ENCODE assay signal across 9 cellular contexts in the genomic region with DNA sequence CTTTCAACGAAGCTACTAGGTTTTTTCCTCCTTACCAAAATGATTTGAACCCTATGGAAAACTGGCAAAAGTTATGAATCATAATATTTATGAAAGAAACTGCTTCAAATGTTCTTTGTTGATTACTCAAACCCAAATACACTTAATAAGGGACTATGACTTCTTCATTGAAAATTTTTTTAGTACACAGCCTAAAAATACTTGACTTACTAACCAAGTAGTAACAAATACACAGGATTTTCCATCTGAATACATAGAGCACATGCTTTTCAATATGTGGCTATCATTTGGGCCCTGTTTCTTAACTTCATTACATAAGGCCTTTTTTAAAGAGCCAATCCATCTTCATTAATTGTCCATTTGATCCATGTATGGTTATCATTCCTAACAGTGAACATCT.
"Had no signal": no experiment of that assay in that cellular context is flagged by ENCODE, and none has a peak within 500 bp of the region (broad histone marks: within the 10 kb centered on the region; RNA-seq: fewer than 3 reads in every experiment).

No MANE protein-coding gene starts in this region.

- H3K27ac ChIP-seq: KMS-11 had no signal

- H3K27me3 Mint-ChIP-seq: IgD-negative memory B cell had no signal

- ATAC-seq: GM23338, HCT116 had no signal

- DNase-seq: H9, HFFc6, KBM-7 had no signal

- H3K4me3 ChIP-seq: GM23338 had no signal

- FAIRE-seq: H1, H54 had no signal

- H3K9me3 Mint-ChIP-seq: HFFc6, IgD-negative memory B cell had no signal

- H3K4me3 Mint-ChIP-seq: GM23338, H9, HFFc6, IgD-negative memory B cell had no signal

- H3K27ac Mint-ChIP-seq: GM23338, H9, HFFc6, IgD-negative memory B cell had no signal
